Comparison of ENCODE assay signal across 26 cellular contexts in the genomic region with DNA sequence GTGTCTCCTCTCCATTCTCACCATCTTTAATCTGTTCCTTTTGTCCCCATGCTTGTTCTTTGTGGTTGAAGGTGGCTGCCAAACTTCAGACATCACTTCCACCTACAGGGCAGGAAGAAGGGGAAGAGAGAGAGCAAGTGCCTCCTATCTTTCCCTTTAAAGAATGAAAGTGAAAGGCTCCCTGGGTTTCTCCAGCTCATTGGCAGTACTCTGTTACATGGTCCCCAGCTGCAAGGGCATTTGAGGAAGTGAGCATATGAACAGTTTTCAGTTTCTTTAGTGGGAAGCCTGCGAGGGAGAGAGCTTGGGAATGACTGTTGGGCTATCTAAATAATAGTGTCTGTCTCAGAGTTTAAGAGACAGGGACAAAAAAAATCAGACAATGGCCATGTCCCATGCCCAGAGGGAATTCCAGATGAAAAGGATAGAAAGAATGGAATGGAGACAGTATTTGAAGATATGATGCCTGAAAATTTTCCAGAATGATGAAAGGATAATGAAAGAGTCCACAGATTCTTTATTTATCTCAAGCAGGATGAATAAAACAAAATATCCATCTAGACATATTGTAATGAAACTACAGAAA.
"Had no signal": no experiment of that assay in that cellular context is flagged by ENCODE, and none has a peak within 500 bp of the region (broad histone marks: within the 10 kb centered on the region; RNA-seq: fewer than 3 reads in every experiment).

No MANE protein-coding gene starts in this region.

- H3K4me1 Mint-ChIP-seq: activated CD8-positive, alpha-beta memory T cell treated with anti-CD3 and anti-CD28 coated beads, Interleukin-2, amount 10 ng/mL, durations not matched to agents 7 days and 5 days; central memory CD8-positive, alpha-beta T cell; mesothelial cell of epicardium; stimulated activated naive B cell treated with anti-CD40 and anti-IgM and Interleukin-4, amounts not matched to agents 10 μg/mL and 1 μg/mL and 100 μg/mL, for 72 hours had no signal

- H3K4me3 ChIP-seq: breast epithelium, colonic mucosa, dorsolateral prefrontal cortex, esophagus muscularis mucosa, gastroesophageal sphincter, neural progenitor cell had no signal

- H3K27ac Mint-ChIP-seq: activated CD8-positive, alpha-beta memory T cell treated with anti-CD3 and anti-CD28 coated beads, Interleukin-2, amount 10 ng/mL, durations not matched to agents 7 days and 5 days; activated CD8-positive, alpha-beta T cell treated with anti-CD3 and anti-CD28 coated beads for 36 hours; activated naive CD8-positive, alpha-beta T cell treated with anti-CD3 and anti-CD28 coated beads for 36 hours; effector memory CD8-positive, alpha-beta T cell; mesothelial cell of epicardium; neural progenitor cell; stimulated activated naive B cell treated with anti-CD40 and anti-IgM and Interleukin-4, amounts not matched to agents 10 μg/mL and 1 μg/mL and 100 μg/mL, for 72 hours had no signal

- H3K27me3 ChIP-seq: breast epithelium, colonic mucosa, dorsolateral prefrontal cortex, esophagus muscularis mucosa, gastroesophageal sphincter, neural progenitor cell had no signal

- H3K27ac ChIP-seq: breast epithelium, colonic mucosa, dorsolateral prefrontal cortex, esophagus muscularis mucosa, gastroesophageal sphincter, neural progenitor cell had no signal

- H3K36me3 ChIP-seq: breast epithelium, colonic mucosa had no signal

- FAIRE-seq: small intestine had no signal

- H3K27me3 Mint-ChIP-seq: activated CD8-positive, alpha-beta memory T cell treated with anti-CD3 and anti-CD28 coated beads, Interleukin-2, amount 10 ng/mL, durations not matched to agents 7 days and 5 days; activated CD8-positive, alpha-beta T cell treated with anti-CD3 and anti-CD28 coated beads for 36 hours; activated naive CD8-positive, alpha-beta T cell treated with anti-CD3 and anti-CD28 coated beads for 36 hours; central memory CD8-positive, alpha-beta T cell; effector memory CD8-positive, alpha-beta T cell; naive thymus-derived CD8-positive, alpha-beta T cell; stimulated activated naive B cell treated with anti-CD40 and anti-IgM and Interleukin-4, amounts not matched to agents 10 μg/mL and 1 μg/mL and 100 μg/mL, for 72 hours had no signal

- DNase-seq: activated CD4-positive, alpha-beta T cell treated with anti-CD3 and anti-CD28 coated beads for 48 hours; activated CD8-positive, alpha-beta memory T cell treated with anti-CD3 and anti-CD28 coated beads, Interleukin-2, amount 10 ng/mL, durations not matched to agents 7 days and 5 days; activated CD8-positive, alpha-beta T cell treated with anti-CD3 and anti-CD28 coated beads for 36 hours; activated naive CD8-positive, alpha-beta T cell treated with anti-CD3 and anti-CD28 coated beads for 36 hours; amniotic stem cell; colonic mucosa; dorsolateral prefrontal cortex; effector memory CD8-positive, alpha-beta T cell; head of caudate nucleus; hypothalamus; left ventricle myocardium superior; mammary epithelial cell; naive thymus-derived CD8-positive, alpha-beta T cell; posterior cingulate gyrus; small intestine; stimulated activated CD4-positive, alpha-beta T cell treated with anti-CD3 and anti-CD28 coated beads, Interleukin-15, amount 100 ng/mL, for 24 hours; stimulated activated CD4-positive, alpha-beta T cell treated with anti-CD3 and anti-CD28 coated beads, Interleukin-2, amount 100 ng/mL, for 48 hours; stimulated activated CD8-positive, alpha-beta memory T cell treated with anti-CD3 and anti-CD28 coated beads, Interleukin-4, amount 100 ng/mL, for 48 hours; stimulated activated naive B cell treated with anti-CD40 and anti-IgM and Interleukin-4, amounts not matched to agents 10 μg/mL and 1 μg/mL and 100 μg/mL, for 72 hours; T1000 had no signal

- H3K4me3 Mint-ChIP-seq: activated CD8-positive, alpha-beta memory T cell treated with anti-CD3 and anti-CD28 coated beads, Interleukin-2, amount 10 ng/mL, durations not matched to agents 7 days and 5 days; activated CD8-positive, alpha-beta T cell treated with anti-CD3 and anti-CD28 coated beads for 36 hours; activated naive CD8-positive, alpha-beta T cell treated with anti-CD3 and anti-CD28 coated beads for 36 hours; central memory CD8-positive, alpha-beta T cell; effector memory CD8-positive, alpha-beta T cell; mesothelial cell of epicardium; naive thymus-derived CD8-positive, alpha-beta T cell; neural progenitor cell; stimulated activated naive B cell treated with anti-CD40 and anti-IgM and Interleukin-4, amounts not matched to agents 10 μg/mL and 1 μg/mL and 100 μg/mL, for 72 hours had no signal

- H3K4me1 ChIP-seq: breast epithelium, colonic mucosa, esophagus muscularis mucosa, gastroesophageal sphincter, neural progenitor cell had no signal

- H3K9me3 ChIP-seq: colonic mucosa had no signal

- H3K9ac ChIP-seq: neural progenitor cell had no signal
